ENCODE assay signal across 28 cellular contexts in genomic region chr1:19636065-19636464, GRCh38. TPM values are rescaled to one million over a fixed set of nuclear protein-coding genes. Genes with fewer than 3 reads are reported as not detected.
"Had no signal": no experiment of that assay in that cellular context is flagged by ENCODE, and none has a peak within 500 bp of the region (broad histone marks: within the 10 kb centered on the region; RNA-seq: fewer than 3 reads in every experiment).

No MANE protein-coding gene starts in this region.

- H3K9me3 ChIP-seq: MG63, SJCRH30 had no signal

- DNase-seq: activated B cell treated with CpG ODN at 0.5 μM for 24 hours; activated CD4-positive, alpha-beta T cell treated with anti-CD3 and anti-CD28 coated beads for 1 hour; activated CD4-positive, alpha-beta T cell treated with anti-CD3 and anti-CD28 coated beads, Interleukin-2, amount 10 ng/mL, durations not matched to agents 24 days and 14 days; activated CD4-positive, alpha-beta T cell treated with anti-CD3 and anti-CD28 coated beads, Interleukin-2, amount 50 U/mL, for 48 hours; activated CD8-positive, alpha-beta memory T cell treated with anti-CD3 and anti-CD28 coated beads, Interleukin-2, amount 10 ng/mL, durations not matched to agents 7 days and 5 days; activated effector memory CD4-positive, alpha-beta T cell treated with anti-CD3 and anti-CD28 coated beads, Interleukin-2, amount 50 U/mL, for 16 hours; activated naive CD4-positive, alpha-beta T cell treated with Interleukin-2 at 50 U/mL for 16 hours; activated T-cell treated with anti-CD3 and anti-CD28 coated beads, Interleukin-2, amount 50 U/mL, for 24 hours; amygdala; cerebellar nuclear complex; MV-4-11; NCI-H1092 treated with DMSO at 0.1 percent for 48 hours; NCI-H1436; NCI-H1694 treated with DMSO at 0.1 percent for 48 hours; NCI-H2029 treated with DMSO at 0.1 percent for 48 hours; NCI-H510A treated with DMSO at 0.1 percent for 48 hours; NCI-H69; NK-92 treated with Interleukin-12 subunit alpha and Interleukin-12 subunit beta, amount 100 ng/mL, for 24 hours; OCI-M1; Right ventricle myocardium superior; RPMI8226; SJCRH30; T-helper 17 cell; T-helper 9 cell had no signal

- ATAC-seq: activated CD8-positive, alpha-beta memory T cell treated with anti-CD3 and anti-CD28 coated beads, Interleukin-2, amount 10 ng/mL, durations not matched to agents 7 days and 5 days; Panc1; T-helper 17 cell had no signal

- H3K27me3 ChIP-seq: MG63, SJCRH30 had no signal

- H3K4me3 ChIP-seq: MG63, SJCRH30 had no signal

- H3K27ac ChIP-seq: SJCRH30 had no signal

- H3K36me3 ChIP-seq: SJCRH30 had no signal

RNA-seq across cellular contexts. Expression of gene HTR6, which starts 28.6 kb away (rescaled TPM):
- total RNA-seq: activated B cell treated with CpG ODN at 0.5 μM for 24 hours; activated CD4-positive, alpha-beta T cell treated with anti-CD3 and anti-CD28 coated beads, Interleukin-2, amount 10 ng/mL, durations not matched to agents 24 days and 14 days; activated CD8-positive, alpha-beta memory T cell treated with anti-CD3 and anti-CD28 coated beads, Interleukin-2, amount 10 ng/mL, durations not matched to agents 7 days and 5 days; activated T-helper 1 cell treated with anti-CD3 and anti-CD28 coated beads, Interleukin-12 subunit alpha, Interleukin-12 subunit beta, Interleukin-2, Interleukin-4 antibody, amounts not matched to agents 30 ng/mL and 10 ng/mL and 1 ng/mL, durations not matched to agents 14 hours and 24 hours and 36 hours; cardiac septum; Right ventricle myocardium superior; SJCRH30 had no signal
